Comparison of ENCODE assay signal across 8 cellular contexts in genomic region chr1:64933296-64934070, GRCh38. TPM values are rescaled to one million over a fixed set of nuclear protein-coding genes. Genes with fewer than 3 reads are reported as not detected.
A peak's percentile ranks its signal among the peaks of the same experiment; 100 is the strongest.
DNase-seq lines count a peak whose midpoint lies in the region; ATAC-seq and TF ChIP-seq lines count a peak whose summit lies in the region.

No MANE protein-coding gene starts in this region.

- H3K36me3 Mint-ChIP-seq in stimulated activated effector memory CD8-positive, alpha-beta T cell treated with anti-CD3 and anti-CD28 coated beads, Interleukin-12 subunit alpha, Interleukin-12 subunit beta, amount 100 ng/mL, for 72 hours: peaks cover 5% of the 10 kb centered on the region

- H3K4me1 Mint-ChIP-seq in stimulated activated effector memory CD8-positive, alpha-beta T cell treated with anti-CD3 and anti-CD28 coated beads, Interleukin-12 subunit alpha, Interleukin-12 subunit beta, amount 100 ng/mL, for 72 hours: peaks cover 77% of the 10 kb centered on the region

- peak; percentile 74 to 81 for ATAC-seq in activated CD4-positive, CD25-positive, alpha-beta regulatory T cell treated with anti-CD3 and anti-CD28 coated beads, Interleukin-2, amount 50 U/mL, for 24 hours
- peak; percentile 87 for ATAC-seq in Right ventricle myocardium superior (ENCODE audit: poor library complexity)
- peak; percentile 80 for ATAC-seq in stimulated activated effector memory CD8-positive, alpha-beta T cell treated with anti-CD3 and anti-CD28 coated beads, Interleukin-12 subunit alpha, Interleukin-12 subunit beta, amount 100 ng/mL, for 72 hours
- ATAC-seq in GM18868 (IDR thresholded peaks at IDR 0.05; ENCODE audit: unreplicated experiment): no peak
- ATAC-seq in GM21576 (IDR thresholded peaks at IDR 0.05; ENCODE audit: unreplicated experiment): no peak

- H3K4me3 Mint-ChIP-seq in stimulated activated effector memory CD8-positive, alpha-beta T cell treated with anti-CD3 and anti-CD28 coated beads, Interleukin-12 subunit alpha, Interleukin-12 subunit beta, amount 100 ng/mL, for 72 hours: peak overlapping the region; percentile 3

- intact Hi-C loops in Right ventricle myocardium superior (cut with DNase I): no loop called here

- peak overlapping the region; percentile 10 for H3K27ac Mint-ChIP-seq in stimulated activated effector memory CD8-positive, alpha-beta T cell treated with anti-CD3 and anti-CD28 coated beads, Interleukin-12 subunit alpha, Interleukin-12 subunit beta, amount 100 ng/mL, for 72 hours

- DNase-seq in activated CD4-positive, CD25-positive, alpha-beta regulatory T cell treated with anti-CD3 and anti-CD28 coated beads, Interleukin-2, amount 50 U/mL, for 72 hours: no peak
- DNase-seq in Right ventricle myocardium superior: no peak
- no peak for DNase-seq in stimulated activated effector memory CD8-positive, alpha-beta T cell treated with anti-CD3 and anti-CD28 coated beads, Interleukin-12 subunit alpha, Interleukin-12 subunit beta, amount 100 ng/mL, for 72 hours (ENCODE audit: low spot score in 2 of 2)
- DNase-seq in OCI-M2 (lab: John Stamatoyannopoulos, UW; ENCODE audit: unreplicated experiment): no peak

- peak overlapping the region; percentile 38 for H3K4me3 ChIP-seq in WI38 (ENCODE audit: low read depth, low read length)

- H3K9me3 Mint-ChIP-seq in stimulated activated effector memory CD8-positive, alpha-beta T cell treated with anti-CD3 and anti-CD28 coated beads, Interleukin-12 subunit alpha, Interleukin-12 subunit beta, amount 100 ng/mL, for 72 hours: no peaks in the 10 kb centered on the region

- no peak for TF ChIP-seq CTCF in WI38 (IDR thresholded peaks at IDR 0.05; ENCODE audit: low read depth, low read length)

RNA-seq across cellular contexts. Expression of gene JAK1, which starts 32.9 kb away (rescaled TPM):
- 94.1 TPM for total RNA-seq in Right ventricle myocardium superior

Comparison
In these comparisons a context has a peak if more than half of its experiments do, and no peak if none do; other contexts are left out.
1. ATAC-seq: peak in activated CD4-positive, CD25-positive, alpha-beta regulatory T cell treated with anti-CD3 and anti-CD28 coated beads, Interleukin-2, amount 50 U/mL, for 24 hours (2 of 2), Right ventricle myocardium superior (single experiment) and stimulated activated effector memory CD8-positive, alpha-beta T cell treated with anti-CD3 and anti-CD28 coated beads, Interleukin-12 subunit alpha, Interleukin-12 subunit beta, amount 100 ng/mL, for 72 hours (single experiment); none in GM18868 (single experiment) and GM21576 (single experiment).